ENCODE assay signal across 26 cellular contexts in the genomic region with DNA sequence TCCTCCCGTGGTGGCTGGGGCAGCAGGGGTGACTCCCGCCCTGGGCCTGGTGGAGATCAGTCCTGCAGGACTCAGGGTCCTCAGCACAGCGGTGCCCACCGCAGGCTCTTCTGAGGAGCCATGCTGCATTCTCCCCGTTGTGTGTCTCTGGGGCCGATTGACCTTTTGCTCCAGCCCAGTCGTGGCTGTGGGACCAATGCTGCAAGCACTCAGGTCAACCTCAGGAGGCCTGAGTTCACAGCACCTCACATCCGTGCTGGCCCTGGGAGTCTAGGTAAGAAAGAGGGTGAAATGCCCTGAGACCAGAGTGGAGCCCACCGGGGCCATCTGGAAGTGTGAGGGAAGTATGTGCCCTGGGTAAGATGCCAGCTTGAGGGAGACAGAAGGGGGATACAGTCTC.
"Had no signal": no experiment of that assay in that cellular context is flagged by ENCODE, and none has a peak within 500 bp of the region (broad histone marks: within the 10 kb centered on the region; RNA-seq: fewer than 3 reads in every experiment).

No MANE protein-coding gene starts in this region.

- H3K36me3 Mint-ChIP-seq: natural killer cell; stimulated activated effector memory CD8-positive, alpha-beta T cell treated with anti-CD3 and anti-CD28 coated beads, Interleukin-12 subunit alpha, Interleukin-12 subunit beta, amount 100 ng/mL, for 72 hours had no signal

- H3K27ac Mint-ChIP-seq: dendritic cell treated with granulocyte-macrophage colony-stimulating factor and Interleukin-4, amounts not matched to agents 40 ng/mL and 50 ng/mL, for 4 days; endodermal cell; natural killer cell; stimulated activated effector memory CD8-positive, alpha-beta T cell treated with anti-CD3 and anti-CD28 coated beads, Interleukin-12 subunit alpha, Interleukin-12 subunit beta, amount 100 ng/mL, for 72 hours had no signal

- H3K4me3 ChIP-seq: colonic mucosa, gastroesophageal sphincter, heart right ventricle, lower lobe of right lung, prostate gland, right atrium auricular region, sigmoid colon, stomach, testis, tibial artery, upper lobe of left lung had no signal

- H3K36me3 ChIP-seq: colonic mucosa, gastroesophageal sphincter, heart right ventricle, lower lobe of right lung, prostate gland, right atrium auricular region, sigmoid colon, stomach, tibial artery, upper lobe of left lung had no signal

- DNase-seq: colonic mucosa; effector CD8-positive, alpha-beta T cell; endodermal cell; foreskin keratinocyte; heart right ventricle; hippocampal formation; kidney glomerular epithelial cell; left ventricle myocardium superior; lower lobe of right lung; natural killer cell; nucleus accumbens; sigmoid colon; stimulated activated CD4-positive, alpha-beta T cell treated with anti-CD3 and anti-CD28 coated beads, Interleukin-2, amount 100 ng/mL, for 24 hours; stimulated activated CD4-positive, alpha-beta T cell treated with anti-CD3 and anti-CD28 coated beads, Interleukin-4, amount 100 ng/mL, for 24 hours; stimulated activated naive CD4-positive, alpha-beta T cell treated with Interleukin-2 at 50 U/mL for 16 hours; stomach; testis; tibial artery had no signal

- H3K4me1 Mint-ChIP-seq: natural killer cell; stimulated activated effector memory CD8-positive, alpha-beta T cell treated with anti-CD3 and anti-CD28 coated beads, Interleukin-12 subunit alpha, Interleukin-12 subunit beta, amount 100 ng/mL, for 72 hours had no signal

- H3K4me1 ChIP-seq: colonic mucosa, foreskin keratinocyte, heart right ventricle, lower lobe of right lung, prostate gland, right atrium auricular region, testis, tibial artery, upper lobe of left lung had no signal

- H3K27me3 Mint-ChIP-seq: dendritic cell treated with granulocyte-macrophage colony-stimulating factor and Interleukin-4, amounts not matched to agents 40 ng/mL and 50 ng/mL, for 4 days had no signal

- ATAC-seq: esophagus mucosa; foreskin keratinocyte; gastroesophageal sphincter; left ventricle myocardium superior; lower lobe of right lung; natural killer cell; stimulated activated effector memory CD8-positive, alpha-beta T cell treated with anti-CD3 and anti-CD28 coated beads, Interleukin-12 subunit alpha, Interleukin-12 subunit beta, amount 100 ng/mL, for 72 hours had no signal

- H3K27me3 ChIP-seq: colonic mucosa, foreskin keratinocyte, right atrium auricular region, testis, upper lobe of left lung had no signal

- H3K9me3 Mint-ChIP-seq: dendritic cell treated with granulocyte-macrophage colony-stimulating factor and Interleukin-4, amounts not matched to agents 40 ng/mL and 50 ng/mL, for 4 days; endodermal cell; natural killer cell; stimulated activated effector memory CD8-positive, alpha-beta T cell treated with anti-CD3 and anti-CD28 coated beads, Interleukin-12 subunit alpha, Interleukin-12 subunit beta, amount 100 ng/mL, for 72 hours had no signal

- H3K9me3 ChIP-seq: colonic mucosa, gastroesophageal sphincter, heart right ventricle, lower lobe of right lung, prostate gland, right atrium auricular region, sigmoid colon, stomach, testis, tibial artery, upper lobe of left lung had no signal

- H3K4me3 Mint-ChIP-seq: dendritic cell treated with granulocyte-macrophage colony-stimulating factor and Interleukin-4, amounts not matched to agents 40 ng/mL and 50 ng/mL, for 4 days; endodermal cell; natural killer cell; stimulated activated effector memory CD8-positive, alpha-beta T cell treated with anti-CD3 and anti-CD28 coated beads, Interleukin-12 subunit alpha, Interleukin-12 subunit beta, amount 100 ng/mL, for 72 hours had no signal

- H3K27ac ChIP-seq: colonic mucosa, epithelial cell of prostate, foreskin keratinocyte, gastroesophageal sphincter, heart right ventricle, lower lobe of right lung, prostate gland, right atrium auricular region, sigmoid colon, stomach, testis, tibial artery, upper lobe of left lung had no signal
